ENCODE assay signal across 10 cellular contexts in genomic region chr12:47736877-47737676, GRCh38. TPM values are rescaled to one million over a fixed set of nuclear protein-coding genes. Genes with fewer than 3 reads are reported as not detected.
DNase-seq lines count a peak whose midpoint lies in the region; ATAC-seq and TF ChIP-seq lines count a peak whose summit lies in the region.
"Had no signal": no experiment of that assay in that cellular context is flagged by ENCODE, and none has a peak within 500 bp of the region (broad histone marks: within the 10 kb centered on the region; RNA-seq: fewer than 3 reads in every experiment).

No MANE protein-coding gene starts in this region.

- H3K4me3 ChIP-seq in H7 (ENCODE audit: insufficient read depth, low read depth, low read length) (no peak overlapping the region), skeletal muscle tissue (ENCODE audit: low read length in 3 of 3) (peak overlapping the region; percentile 27 to 58 (median 46))

- DNase-seq in H7 (peak; percentile 82), caudate nucleus (lab: John Stamatoyannopoulos, UW) (peak in 58 of 61 donors; percentile 23 to 90 (median 74)), RPMI8226 (no peak), foreskin keratinocyte (no peak)
- DNase-seq in activated CD4-positive, alpha-beta T cell treated with anti-CD3 and anti-CD28 coated beads for 36 hours = no peak
- DNase-seq: activated naive CD4-positive, alpha-beta T cell treated with anti-CD3 and anti-CD28 coated beads for 36 hours had no signal

- no peak overlapping the region for H3K4me3 Mint-ChIP-seq in activated CD4-positive, alpha-beta T cell treated with anti-CD3 and anti-CD28 coated beads for 36 hours
- H3K4me3 Mint-ChIP-seq: activated naive CD4-positive, alpha-beta T cell treated with anti-CD3 and anti-CD28 coated beads for 36 hours had no signal

- no peaks in the 10 kb centered on the region for H3K9me3 ChIP-seq in skeletal muscle tissue (ENCODE audit: control insufficient read depth in 3 of 3, low read length in 3 of 3)
- H3K9me3 ChIP-seq: neutrophil had no signal

- no peak overlapping the region for H3K27ac Mint-ChIP-seq in activated CD4-positive, alpha-beta T cell treated with anti-CD3 and anti-CD28 coated beads for 36 hours
- H3K27ac Mint-ChIP-seq: activated naive CD4-positive, alpha-beta T cell treated with anti-CD3 and anti-CD28 coated beads for 36 hours had no signal

- intact Hi-C loops in activated CD4-positive, alpha-beta T cell treated with anti-CD3 and anti-CD28 coated beads for 36 hours (cut with DNase I, micrococcal nuclease) = no loop called here

- TF ChIP-seq CTCF in foreskin keratinocyte (conservative IDR thresholded peaks at IDR 0.05) = no peak

- H3K36me3 Mint-ChIP-seq in activated CD4-positive, alpha-beta T cell treated with anti-CD3 and anti-CD28 coated beads for 36 hours (ENCODE audit: low read depth) = no peaks in the 10 kb centered on the region

- H3K4me1 Mint-ChIP-seq in activated CD4-positive, alpha-beta T cell treated with anti-CD3 and anti-CD28 coated beads for 36 hours = peaks cover 12% of the 10 kb centered on the region

- POLR2A ChIA-PET in activated CD4-positive, alpha-beta T cell treated with anti-CD3 and anti-CD28 coated beads for 36 hours (lab: Charles Lee) = interaction anchor here (0.6 to 0.7 kb wide), 2 partner anchors 75 to 823 kb away, joined by 3 read pairs; no protein-coding TSS in a partner anchor

- no peak for ATAC-seq in activated CD4-positive, alpha-beta T cell treated with anti-CD3 and anti-CD28 coated beads for 36 hours
- ATAC-seq in HG03039 (IDR thresholded peaks at IDR 0.05; ENCODE audit: unreplicated experiment) (no peak), foreskin keratinocyte (no peak)

- H3K9ac ChIP-seq in skeletal muscle tissue (ENCODE audit: low read depth in 1 of 3, low read length in 3 of 3) = peak overlapping the region in 2 of 3 donors; percentile 23 to 50

- H3K27me3 ChIP-seq in H7 (ENCODE audit: control insufficient read depth, insufficient read depth, low read length) (0 out of 2 replicates have a peak, but pooled peaks cover 1% of the 10 kb centered on the region), layer of hippocampus (ENCODE audit: control insufficient read depth, insufficient read depth, low read length) (no peaks in the 10 kb centered on the region), skeletal muscle tissue (ENCODE audit: control insufficient read depth in 3 of 3, insufficient read depth in 3 of 3, low read length in 3 of 3) (peaks cover 0 to 2% (median 0%) of the 10 kb centered on the region in 3 donors), foreskin keratinocyte (no peaks in the 10 kb centered on the region)
- H3K27me3 ChIP-seq: neutrophil had no signal

- H3K27ac ChIP-seq in caudate nucleus (ENCODE audit: low read depth, low read length) (peak overlapping the region; percentile 97), layer of hippocampus (ENCODE audit: low read depth, low read length) (peak overlapping the region; percentile 96), skeletal muscle tissue (ENCODE audit: low read depth, low read length) (peak overlapping the region; percentile 58), foreskin keratinocyte (no peak overlapping the region)
- H3K27ac ChIP-seq: neutrophil had no signal

- CTCF ChIA-PET in activated CD4-positive, alpha-beta T cell treated with anti-CD3 and anti-CD28 coated beads for 36 hours (lab: Charles Lee) = interaction anchor here (0.6 to 13.4 kb wide), 8 partner anchors 11 to 155 kb away, joined by 3 to 449 read pairs (median 3); partner anchors contain the start of genes ENDOU and SLC48A1

- no peaks in the 10 kb centered on the region for H3K9me3 Mint-ChIP-seq in activated CD4-positive, alpha-beta T cell treated with anti-CD3 and anti-CD28 coated beads for 36 hours (ENCODE audit: low read depth)
- H3K9me3 Mint-ChIP-seq: activated naive CD4-positive, alpha-beta T cell treated with anti-CD3 and anti-CD28 coated beads for 36 hours had no signal

- peaks cover 60 to 75% (median 61%) of the 10 kb centered on the region in 3 donors for H3K4me1 ChIP-seq in skeletal muscle tissue (ENCODE audit: control insufficient read depth in 3 of 3, insufficient read depth in 3 of 3, low read length in 3 of 3)
- H3K4me1 ChIP-seq in foreskin keratinocyte = no peaks in the 10 kb centered on the region

- no peaks in the 10 kb centered on the region for H3K27me3 Mint-ChIP-seq in activated CD4-positive, alpha-beta T cell treated with anti-CD3 and anti-CD28 coated beads for 36 hours

- H3K36me3 ChIP-seq in H7 (replicated peaks; ENCODE audit: control insufficient read depth, insufficient read depth, low read length) = no peaks in the 10 kb centered on the region
- no peaks in the 10 kb centered on the region for H3K36me3 ChIP-seq in skeletal muscle tissue (ENCODE audit: control insufficient read depth in 3 of 3, insufficient read depth in 3 of 3, low read length in 3 of 3)
- H3K36me3 ChIP-seq: neutrophil had no signal

RNA-seq across cellular contexts. Expression of gene ENDOU, which starts 11.8 kb away (rescaled TPM):
- total RNA-seq in H7 (2014; rRNA removed; shearing (Covaris generic)) = not detected in 2 replicates
- total RNA-seq in skeletal muscle tissue (1.0 TPM), foreskin keratinocyte (0.28 and 0.34 TPM in 2 replicates)
- not detected for total RNA-seq in activated CD4-positive, alpha-beta T cell treated with anti-CD3 and anti-CD28 coated beads for 36 hours
- polyA plus RNA-seq in foreskin keratinocyte = 0.14 and 0.21 TPM in 2 replicates

RNA-seq across cellular contexts. Expression of gene RAPGEF3, which starts 21.6 kb away (rescaled TPM):
- 10.5 and 11.8 TPM in 2 replicates for total RNA-seq in H7 (2014; rRNA removed; shearing (Covaris generic))
- 8.4 TPM for total RNA-seq in skeletal muscle tissue
- under 1 TPM; 0.43 to 0.83 TPM for total RNA-seq in activated CD4-positive, alpha-beta T cell treated with anti-CD3 and anti-CD28 coated beads for 36 hours
- 7.7 and 8.1 TPM in 2 replicates for total RNA-seq in foreskin keratinocyte
- 6.0 and 6.5 TPM in 2 replicates for polyA plus RNA-seq in foreskin keratinocyte

RNA-seq across cellular contexts. Expression of gene RPAP3, which starts 31.2 kb away (rescaled TPM):
- 19.5 and 28.9 TPM in 2 replicates for total RNA-seq in H7 (2014; rRNA removed; shearing (Covaris generic))
- total RNA-seq in skeletal muscle tissue (5.2 TPM), foreskin keratinocyte (27.8 and 29.7 TPM in 2 replicates)
- total RNA-seq in activated CD4-positive, alpha-beta T cell treated with anti-CD3 and anti-CD28 coated beads for 36 hours = 10 to 100 TPM; 55.3 to 62.8 TPM
- polyA plus RNA-seq in foreskin keratinocyte = 14.7 and 16.3 TPM in 2 replicates

RNA-seq across cellular contexts. Expression of gene SLC48A1, which starts 36.0 kb away (rescaled TPM):
- total RNA-seq in H7 (2014; rRNA removed; shearing (Covaris generic)) = 10.9 and 12.4 TPM in 2 replicates
- total RNA-seq in skeletal muscle tissue (7.8 TPM), foreskin keratinocyte (14.5 and 14.9 TPM in 2 replicates)
- 1 to 10 TPM; 5.9 to 8.5 TPM for total RNA-seq in activated CD4-positive, alpha-beta T cell treated with anti-CD3 and anti-CD28 coated beads for 36 hours
- 12.0 and 13.2 TPM in 2 replicates for polyA plus RNA-seq in foreskin keratinocyte

Comparison
In these comparisons a context has a peak if more than half of its experiments do, and no peak if none do; other contexts are left out.
1. DNase-seq: peak in H7 (single experiment) and caudate nucleus (58 of 61); none in RPMI8226 (single experiment), activated CD4-positive, alpha-beta T cell treated with anti-CD3 and anti-CD28 coated beads for 36 hours (single experiment) and foreskin keratinocyte (0 of 2).